ENCODE assay signal across 12 cellular contexts in the genomic region with DNA sequence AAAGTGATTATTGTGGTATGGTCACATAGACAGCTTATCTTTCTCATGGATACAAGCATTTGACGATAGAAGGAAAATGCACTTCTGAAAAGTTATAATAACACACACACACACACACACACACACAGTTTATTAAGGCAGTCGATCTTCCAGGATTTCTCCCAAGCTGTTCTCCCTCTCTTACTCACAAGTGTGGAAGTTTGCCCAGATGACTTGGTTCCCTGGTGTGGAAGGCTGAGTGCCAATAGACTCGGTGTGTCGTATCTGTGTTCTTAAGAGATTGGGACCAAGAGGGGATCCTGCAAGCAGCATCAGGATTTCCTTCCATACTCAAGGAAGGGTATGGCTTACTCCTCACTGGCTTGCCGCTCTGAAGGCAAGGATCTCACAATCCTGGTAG.
"Had no signal": no experiment of that assay in that cellular context is flagged by ENCODE, and none has a peak within 500 bp of the region (broad histone marks: within the 10 kb centered on the region; RNA-seq: fewer than 3 reads in every experiment).

No MANE protein-coding gene starts in this region.

- H3K36me3 ChIP-seq: cardiac muscle cell, sigmoid colon, transverse colon, vagina had no signal

- H3K4me1 ChIP-seq: sigmoid colon, transverse colon had no signal

- H3K27ac ChIP-seq: cardiac muscle cell, sigmoid colon, transverse colon, vagina had no signal

- H3K4me3 ChIP-seq: cardiac muscle cell, lung, sigmoid colon, transverse colon, vagina had no signal

- H3K9me3 ChIP-seq: sigmoid colon, transverse colon, vagina had no signal

- DNase-seq: activated CD4-positive, alpha-beta T cell treated with anti-CD3 and anti-CD28 coated beads for 36 hours; activated CD4-positive, alpha-beta T cell treated with anti-CD3 and anti-CD28 coated beads, Interleukin-2, amount 50 U/mL, for 48 hours; activated gamma-delta T cell; effector CD8-positive, alpha-beta T cell; sigmoid colon; stimulated activated CD4-positive, alpha-beta T cell treated with anti-CD3 and anti-CD28 coated beads, Interleukin-1b, Interleukin-23, amount 100 ng/mL, for 48 hours; stimulated activated naive CD4-positive, alpha-beta T cell treated with Interleukin-2 at 50 U/mL for 16 hours; substantia nigra; transverse colon had no signal

- H3K27me3 ChIP-seq: cardiac muscle cell, transverse colon, vagina had no signal
